Comparison of ENCODE assay signal across 11 cellular contexts in the genomic region with DNA sequence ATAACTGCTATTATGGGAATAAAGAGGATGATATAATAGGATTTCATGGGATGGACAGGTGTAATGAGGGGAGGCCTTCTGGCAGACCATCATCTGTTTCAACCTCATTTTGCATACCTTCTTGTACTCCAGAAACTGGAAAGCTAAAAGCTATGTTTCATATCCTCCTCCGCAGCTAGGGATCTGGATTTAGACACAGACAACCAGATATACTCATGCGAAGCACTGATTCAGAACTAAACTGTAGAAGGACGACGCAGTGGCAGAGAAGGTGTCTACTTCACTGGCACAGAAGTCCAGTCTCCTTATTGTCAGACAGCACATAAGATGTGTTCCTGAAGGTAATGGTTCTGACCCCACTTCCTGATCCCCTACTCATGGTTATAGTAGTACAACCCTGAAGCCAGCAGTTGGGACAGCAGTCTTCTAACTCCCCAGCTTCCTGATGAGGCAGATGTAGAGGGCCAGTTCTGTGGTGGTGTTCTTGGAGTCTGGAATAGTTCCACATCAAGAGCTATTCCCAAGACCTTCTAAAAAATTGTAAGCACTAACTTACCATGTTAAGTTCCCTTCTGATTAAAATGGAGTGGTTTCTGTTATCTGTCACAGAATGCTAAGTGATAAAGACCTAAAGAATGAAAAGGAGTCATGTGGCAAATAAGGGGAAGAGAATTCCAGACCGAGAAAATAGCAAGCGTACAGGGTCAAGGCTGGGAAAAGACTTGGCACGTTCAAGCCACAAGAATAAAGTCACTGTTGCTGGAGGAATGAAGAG.
DNase-seq lines count a peak whose midpoint lies in the region; ATAC-seq and TF ChIP-seq lines count a peak whose summit lies in the region.
"Had no signal": no experiment of that assay in that cellular context is flagged by ENCODE, and none has a peak within 500 bp of the region (broad histone marks: within the 10 kb centered on the region; RNA-seq: fewer than 3 reads in every experiment).

No MANE protein-coding gene starts in this region.

- no peaks in the 10 kb centered on the region for H3K36me3 Mint-ChIP-seq in progenitor cell of endocrine pancreas (ENCODE audit: insufficient read depth)

- no peak for DNase-seq in GM23248
- peak; percentile 60 for DNase-seq in fibroblast of the aortic adventitia (ENCODE audit: low read depth)
- no peak for DNase-seq in progenitor cell of endocrine pancreas (ENCODE audit: low spot score, unreplicated experiment)
- no peak for DNase-seq in central memory CD4-positive, alpha-beta T cell
- DNase-seq in GDM1 (lab: John Stamatoyannopoulos, UW) = no peak
- DNase-seq in hypothalamus (lab: John Stamatoyannopoulos, UW) = no peak
- DNase-seq: activated CD8-positive, alpha-beta T cell treated with anti-CD3 and anti-CD28 coated beads for 36 hours; effector memory CD8-positive, alpha-beta T cell; NCI-H2107 had no signal

- WGBS in GM23248 (ENCODE audit: low coverage in 1 of 2, low lambda C conversion rate in 2 of 2, missing lambda C conversion rate in 2 of 2), 2 experiments = 77 to 79% methylated on average over 7 of the region's 7 CpGs

- H3K4me1 ChIP-seq in GM23248 (ENCODE audit: insufficient read depth) = peaks cover 16% of the 10 kb centered on the region

- H3K4me3 ChIP-seq in GM23248 (no peak overlapping the region), fibroblast of the aortic adventitia (ENCODE audit: low read depth, low read length) (no peak overlapping the region)

- H3K9me2 ChIP-seq in GM23248 (ENCODE audit: insufficient read depth) = no peaks in the 10 kb centered on the region

- H3K79me2 ChIP-seq in GM23248 (ENCODE audit: insufficient read depth) = no peaks in the 10 kb centered on the region

- no peaks in the 10 kb centered on the region for H3K9me3 ChIP-seq in GM23248 (ENCODE audit: low read depth)

- H3K27me3 ChIP-seq in GM23248 (replicated peaks; ENCODE audit: insufficient read depth) = no peaks in the 10 kb centered on the region

- in situ Hi-C loops in GM23248 (cut with MboI) = no loop called here

- H3K27ac Mint-ChIP-seq in progenitor cell of endocrine pancreas = no peak overlapping the region
- H3K27ac Mint-ChIP-seq: activated CD8-positive, alpha-beta T cell treated with anti-CD3 and anti-CD28 coated beads for 36 hours; effector memory CD8-positive, alpha-beta T cell had no signal

- peaks cover 22% of the 10 kb centered on the region for H3K4me1 Mint-ChIP-seq in progenitor cell of endocrine pancreas (ENCODE audit: low read depth)

- H3K4me3 Mint-ChIP-seq in progenitor cell of endocrine pancreas (ENCODE audit: low read depth) = no peak overlapping the region
- H3K4me3 Mint-ChIP-seq: activated CD8-positive, alpha-beta T cell treated with anti-CD3 and anti-CD28 coated beads for 36 hours; effector memory CD8-positive, alpha-beta T cell had no signal

- peak overlapping the region; percentile 9 for H3K4me2 ChIP-seq in GM23248 (ENCODE audit: unreplicated experiment)

- no peak overlapping the region; the same call in 1 of the 2 replicates for H2AFZ ChIP-seq in GM23248

- H3K36me3 ChIP-seq in GM23248 (ENCODE audit: low read depth) = no peaks in the 10 kb centered on the region

- TF ChIP-seq CTCF in fibroblast of the aortic adventitia (IDR thresholded peaks at IDR 0.05; ENCODE audit: insufficient read depth, low read length) (no peak), progenitor cell of endocrine pancreas (IDR thresholded peaks at IDR 0.05; ENCODE audit: unreplicated experiment) (no peak)

- peaks cover 7% of the 10 kb centered on the region for H3K9me3 Mint-ChIP-seq in progenitor cell of endocrine pancreas (ENCODE audit: low read depth)
- H3K9me3 Mint-ChIP-seq: activated CD8-positive, alpha-beta T cell treated with anti-CD3 and anti-CD28 coated beads for 36 hours had no signal

- H3K27ac ChIP-seq in GM23248 = no peak overlapping the region

- H3F3A ChIP-seq in GM23248 (ENCODE audit: insufficient read depth) = peaks cover 12% of the 10 kb centered on the region; the same call in 1 of the 2 replicates

- no peak overlapping the region for H3K9ac ChIP-seq in GM23248

- no peaks in the 10 kb centered on the region for H3K27me3 Mint-ChIP-seq in progenitor cell of endocrine pancreas
- H3K27me3 Mint-ChIP-seq: activated CD8-positive, alpha-beta T cell treated with anti-CD3 and anti-CD28 coated beads for 36 hours; effector memory CD8-positive, alpha-beta T cell had no signal

- H4K20me1 ChIP-seq in GM23248 (ENCODE audit: insufficient read depth) = no peaks in the 10 kb centered on the region

- ATAC-seq in GM18508 (IDR thresholded peaks at IDR 0.05; ENCODE audit: insufficient read depth, unreplicated experiment) (peak; percentile 32), HG03521 (IDR thresholded peaks at IDR 0.05; ENCODE audit: unreplicated experiment) (peak; percentile 47)
- ATAC-seq: activated CD8-positive, alpha-beta T cell treated with anti-CD3 and anti-CD28 coated beads for 36 hours; effector memory CD8-positive, alpha-beta T cell had no signal
